10 cellular contexts compared by ENCODE assay signal in the genomic region with DNA sequence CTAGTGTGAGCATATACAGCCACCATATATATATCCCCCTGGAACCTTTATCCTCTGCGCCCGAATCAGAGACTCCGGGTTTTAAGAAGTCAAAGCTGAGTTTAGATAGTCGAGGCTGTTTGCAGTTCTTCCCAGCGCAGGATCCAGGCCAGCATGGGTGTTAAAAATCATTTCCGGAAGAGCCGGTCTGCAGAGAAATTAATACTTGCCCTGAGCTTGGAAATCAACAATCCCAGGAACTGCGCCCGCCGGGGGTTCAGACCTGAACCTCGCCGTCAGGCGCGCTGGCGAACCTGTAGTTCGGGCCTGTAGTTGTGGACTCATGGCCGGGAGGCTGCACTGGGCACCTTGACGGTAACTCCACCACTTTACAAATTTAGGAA. TPM values are rescaled to one million over a fixed set of nuclear protein-coding genes. Genes with fewer than 3 reads are reported as not detected.
DNase-seq lines count a peak whose midpoint lies in the region; ATAC-seq and TF ChIP-seq lines count a peak whose summit lies in the region.
"Had no signal": no experiment of that assay in that cellular context is flagged by ENCODE, and none has a peak within 500 bp of the region (broad histone marks: within the 10 kb centered on the region; RNA-seq: fewer than 3 reads in every experiment).

No MANE protein-coding gene starts in this region.

- H3K27me3 ChIP-seq in MG63 (no peaks in the 10 kb centered on the region), neuronal stem cell (ENCODE audit: control insufficient read depth in 3 of 3, insufficient read depth in 3 of 3, low read depth in 1 of 3, low read length in 3 of 3) (peaks cover 36 to 98% (median 79%) of the 10 kb centered on the region in 3 experiments)
- peaks cover 96% of the 10 kb centered on the region for H3K27me3 ChIP-seq in effector memory CD4-positive, alpha-beta T cell (replicated peaks; ENCODE audit: control insufficient read depth, insufficient read depth, low read length, poor library complexity, severe bottlenecking)

- no peak overlapping the region for H3K14ac ChIP-seq in neuronal stem cell (ENCODE audit: low read length)

- ATAC-seq in GM18519 (IDR thresholded peaks at IDR 0.05; ENCODE audit: low FRiP score, unreplicated experiment) (no peak), HG02840 (IDR thresholded peaks at IDR 0.05; ENCODE audit: low FRiP score, unreplicated experiment) (no peak)

- DNase-seq in EH (ENCODE audit: low read depth) (peak; percentile 33), MG63 (no peak), erythroblast (lab: John Stamatoyannopoulos, UW) (peak; percentile 41 to 61), neuronal stem cell (ENCODE audit: low spot score) (no peak), SIG-M5 (lab: John Stamatoyannopoulos, UW) (no peak)
- no peak for DNase-seq in effector memory CD4-positive, alpha-beta T cell
- DNase-seq: activated CD8-positive, alpha-beta memory T cell treated with anti-CD3 and anti-CD28 coated beads, Interleukin-2, amount 50 U/mL, for 48 hours had no signal

- no peak overlapping the region for H2BK120ac ChIP-seq in neuronal stem cell (ENCODE audit: low read depth, low read length)

- H3K79me1 ChIP-seq in neuronal stem cell (ENCODE audit: low read depth, low read length), result no peaks in the 10 kb centered on the region

- no peak overlapping the region for H2AK5ac ChIP-seq in neuronal stem cell (ENCODE audit: low read depth, low read length)

- TF ChIP-seq POLR2A in erythroblast (IDR thresholded peaks at IDR 0.05; ENCODE audit: low read length), result no peak

- no peak overlapping the region for H2BK5ac ChIP-seq in neuronal stem cell (ENCODE audit: low read length)

- no peak overlapping the region for H4K91ac ChIP-seq in neuronal stem cell (ENCODE audit: low read depth, low read length, poor library complexity)

- no peak overlapping the region for H3K18ac ChIP-seq in neuronal stem cell (ENCODE audit: low read length)

- no CpG with 5 or more reads among the region's 18 CpGs for WGBS in neuronal stem cell (ENCODE audit: extremely low coverage in 2 of 2, insufficient read length in 2 of 2, insufficient replicate concordance in 1 of 2), 2 donors

- peak overlapping the region; percentile 3 for H3K9ac ChIP-seq in neuronal stem cell (ENCODE audit: low read depth, low read length, poor library complexity)

- H3K36me3 ChIP-seq in MG63, result peaks cover 11% of the 10 kb centered on the region
- no peaks in the 10 kb centered on the region for H3K36me3 ChIP-seq in neuronal stem cell (replicated peaks in 1 of 2; ENCODE audit: control insufficient read depth in 2 of 2, insufficient read depth in 2 of 2, low read length in 2 of 2)
- H3K36me3 ChIP-seq in effector memory CD4-positive, alpha-beta T cell (ENCODE audit: control insufficient read depth, insufficient read depth, low read length), result no peaks in the 10 kb centered on the region
- H3K36me3 ChIP-seq: spleen had no signal

- H3K9me3 ChIP-seq in MG63 (no peaks in the 10 kb centered on the region), neuronal stem cell (replicated peaks in 1 of 2; ENCODE audit: control insufficient read depth in 2 of 2, insufficient read depth in 1 of 2, low read depth in 1 of 2, low read length in 2 of 2) (peaks cover 0 to under 1% of the 10 kb centered on the region in 2 donors)
- H3K9me3 ChIP-seq in effector memory CD4-positive, alpha-beta T cell (ENCODE audit: control insufficient read depth, low read length), result peaks cover 3% of the 10 kb centered on the region

- H3K4me3 ChIP-seq in MG63 (peak overlapping the region; percentile 40), neuronal stem cell (ENCODE audit: low read length in 2 of 2) (no peak overlapping the region)
- no peak overlapping the region for H3K4me3 ChIP-seq in effector memory CD4-positive, alpha-beta T cell (ENCODE audit: insufficient read depth, low read depth, low read length, poor library complexity, severe bottlenecking)

- H3K4me2 ChIP-seq in neuronal stem cell (ENCODE audit: insufficient read depth, low read length, poor library complexity, severe bottlenecking), result no peak overlapping the region

- H3K27ac ChIP-seq in neuronal stem cell (replicated peaks; ENCODE audit: low read length), result no peak overlapping the region
- no peak overlapping the region for H3K27ac ChIP-seq in effector memory CD4-positive, alpha-beta T cell (ENCODE audit: insufficient read depth, low read length, poor library complexity, severe bottlenecking)
- H3K27ac ChIP-seq: spleen had no signal

- H3K4ac ChIP-seq in neuronal stem cell (ENCODE audit: low read length), result no peak overlapping the region

- H3K4me1 ChIP-seq in neuronal stem cell (ENCODE audit: control insufficient read depth in 2 of 2, insufficient read depth in 1 of 2, low read depth in 1 of 2, low read length in 2 of 2), result peaks cover 0 to 15% of the 10 kb centered on the region in 2 donors
- H3K4me1 ChIP-seq in effector memory CD4-positive, alpha-beta T cell (ENCODE audit: control insufficient read depth, insufficient read depth, low read length, poor library complexity, severe bottlenecking), result peaks cover 37% of the 10 kb centered on the region

- H4K8ac ChIP-seq in neuronal stem cell (ENCODE audit: low read depth, low read length), result no peak overlapping the region

- H2BK12ac ChIP-seq in neuronal stem cell (ENCODE audit: low read length), result no peak overlapping the region

- H2BK15ac ChIP-seq in neuronal stem cell (ENCODE audit: low read length), result no peak overlapping the region

- peak overlapping the region; percentile 92 for H2AFZ ChIP-seq in neuronal stem cell (ENCODE audit: low read length)

- no peak overlapping the region for H3K23ac ChIP-seq in neuronal stem cell (ENCODE audit: low read depth, low read length, poor library complexity)

RNA-seq across cellular contexts. Expression of a gene that starts 2.3 kb away (rescaled TPM):
- total RNA-seq in MG63 (2014; rRNA removed; shearing (Covaris generic); ENCODE audit: low replicate concordance), result 3.3 and 10.9 TPM in 2 replicates
- not detected for polyA plus RNA-seq in neuronal stem cell (2013, experiment 1 of 2)
- not detected for polyA plus RNA-seq in neuronal stem cell (2013, experiment 2 of 2)

RNA-seq across cellular contexts. Expression of a gene that starts 5.9 kb away (rescaled TPM):
- 20.8 and 42.6 TPM in 2 replicates for total RNA-seq in MG63 (2014; rRNA removed; shearing (Covaris generic); ENCODE audit: low replicate concordance)
- polyA plus RNA-seq in neuronal stem cell (2013, experiment 1 of 2), result 42.5 TPM
- 41.8 TPM for polyA plus RNA-seq in neuronal stem cell (2013, experiment 2 of 2)

Comparison
In these comparisons a context has a peak if more than half of its experiments do, and no peak if none do; other contexts are left out.
1. DNase-seq: peak in EH (single experiment) and erythroblast (2 of 2); none in MG63 (single experiment), neuronal stem cell (single experiment), SIG-M5 (single experiment) and effector memory CD4-positive, alpha-beta T cell (0 of 3).